ENCODE assay signal across 1 cellular context in genomic region chr16:67017810-67018488, GRCh38.
TF ChIP-seq lines count a peak whose summit lies in the region.

No MANE protein-coding gene starts in this region.

TF ChIP-seq in WTC11, 78 proteins besides CTCF, POLR2A, EP300 and RAD21 (continued from another document):
- no peak for TF ChIP-seq ARID4B (CRISPR knock-in tag; IDR thresholded peaks at IDR 0.05; ENCODE audit: borderline replicate concordance)
